1 cellular context compared by ENCODE assay signal in genomic region chr4:53962516-53963225, GRCh38.
TF ChIP-seq lines count a peak whose summit lies in the region.

No MANE protein-coding gene starts in this region.

TF ChIP-seq in HepG2, 621 proteins besides CTCF, POLR2A, EP300 and RAD21 (continued from another document):
- no peak for TF ChIP-seq HIC2 (CRISPR knock-in tag; IDR thresholded peaks at IDR 0.05; ENCODE audit: low read depth)
- TF ChIP-seq ZFP1 (CRISPR knock-in tag; IDR thresholded peaks at IDR 0.05): no peak
- no peak for TF ChIP-seq KLF15 (CRISPR knock-in tag; IDR thresholded peaks at IDR 0.05; ENCODE audit: borderline replicate concordance)
- TF ChIP-seq MAFF (IDR thresholded peaks at IDR 0.05; ENCODE audit: low read depth, low read length): no peak
- no peak for TF ChIP-seq CREB3 (CRISPR knock-in tag; IDR thresholded peaks at IDR 0.05)
- TF ChIP-seq NR2F2 (IDR thresholded peaks at IDR 0.05; ENCODE audit: borderline replicate concordance, low read depth): no peak
- TF ChIP-seq CREB1 (IDR thresholded peaks at IDR 0.05): no peak
- TF ChIP-seq CREB1 (CRISPR knock-in tag; IDR thresholded peaks at IDR 0.05): no peak
- TF ChIP-seq PRDM10 (CRISPR knock-in tag; IDR thresholded peaks at IDR 0.05; ENCODE audit: low read depth): no peak
- TF ChIP-seq KMT2B (CRISPR knock-in tag; IDR thresholded peaks at IDR 0.05): no peak
- no peak for TF ChIP-seq ONECUT2 (CRISPR knock-in tag; IDR thresholded peaks at IDR 0.05)
